Comparison of ENCODE assay signal across 35 cellular contexts in genomic region chr14:45531022-45531421, GRCh38.
"Had no signal": no experiment of that assay in that cellular context is flagged by ENCODE, and none has a peak within 500 bp of the region (broad histone marks: within the 10 kb centered on the region; RNA-seq: fewer than 3 reads in every experiment).

No MANE protein-coding gene starts in this region.

- H3K27me3 ChIP-seq: MG63 had no signal

- H3K4me2 ChIP-seq: KMS-11 had no signal

- H3K9ac ChIP-seq: KMS-11 had no signal

- H3K27ac ChIP-seq: KMS-11 had no signal

- DNase-seq: Karpas-422, Kasumi-1, MG63, MM.1S, MV-4-11, NCI-H1048, NCI-H1092, NCI-H1092 treated with DMSO at 0.1 percent for 48 hours, NCI-H1105, NCI-H1105 treated with DMSO at 0.1 percent for 48 hours, NCI-H1417, NCI-H1417 treated with DMSO at 0.1 percent for 48 hours, NCI-H1436, NCI-H1436 treated with DMSO at 0.1 percent for 48 hours, NCI-H146, NCI-H1694 treated with DMSO at 0.1 percent for 48 hours, NCI-H187, NCI-H187 treated with DMSO at 0.1 percent for 48 hours, NCI-H1930, NCI-H2029, NCI-H2029 treated with DMSO at 0.1 percent for 48 hours, NCI-H2081, NCI-H2081 treated with DMSO at 0.1 percent for 48 hours, NCI-H2107, NCI-H2171, NCI-H2171 treated with DMSO at 0.1 percent for 48 hours, NCI-H2227 treated with DMSO at 0.1 percent for 48 hours, NCI-H226, NCI-H345, NCI-H446, NCI-H446 treated with DMSO at 0.1 percent for 48 hours, NCI-H510A, NCI-H510A treated with DMSO at 0.1 percent for 48 hours, NCI-H524 had no signal

- H3K9me3 ChIP-seq: MG63 had no signal

- H3K36me3 ChIP-seq: MG63 had no signal

- H3K4me3 ChIP-seq: MG63 had no signal
